22 cellular contexts compared by ENCODE assay signal in the genomic region with DNA sequence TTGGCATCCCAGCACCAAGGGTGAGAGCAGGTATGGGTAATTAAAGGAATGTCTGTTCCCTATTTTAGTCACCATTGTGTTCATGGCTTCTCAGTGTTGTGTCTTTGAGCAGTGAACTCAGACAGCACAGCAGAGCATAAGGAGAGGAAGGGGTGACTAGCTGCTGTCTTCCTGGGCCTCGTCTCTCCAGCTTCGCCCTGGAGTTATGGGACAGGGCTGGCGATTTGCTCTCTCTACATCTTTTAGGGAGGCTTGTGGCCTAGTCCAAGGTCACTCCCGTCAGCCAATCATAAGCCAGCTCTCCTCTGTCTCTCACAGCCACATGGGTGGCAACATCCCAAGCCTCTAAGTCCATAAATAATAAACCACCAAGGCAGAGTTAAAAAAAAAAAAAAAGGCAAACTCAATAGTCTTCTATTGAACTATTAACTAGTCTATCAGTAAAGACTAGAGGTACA. TPM values are rescaled to one million over a fixed set of nuclear protein-coding genes. Genes with fewer than 3 reads are reported as not detected.
"Had no signal": no experiment of that assay in that cellular context is flagged by ENCODE, and none has a peak within 500 bp of the region (broad histone marks: within the 10 kb centered on the region; RNA-seq: fewer than 3 reads in every experiment).

No MANE protein-coding gene starts in this region.

- H3K36me3 ChIP-seq: cardiac muscle cell had no signal

- H3K27ac Mint-ChIP-seq: activated CD8-positive, alpha-beta T cell treated with anti-CD3 and anti-CD28 coated beads for 36 hours; activated naive CD8-positive, alpha-beta T cell treated with anti-CD3 and anti-CD28 coated beads for 36 hours; activated T-cell treated with anti-CD3 and anti-CD28 coated beads, Interleukin-2, amount 50 U/mL, for 72 hours; mesothelial cell of epicardium; naive thymus-derived CD4-positive, alpha-beta T cell; stimulated activated memory B cell treated with anti-CD40 and anti-IgM and Interleukin-4, amounts not matched to agents 10 μg/mL and 1 μg/mL and 100 μg/mL, for 72 hours had no signal

- H3K9me3 Mint-ChIP-seq: activated CD8-positive, alpha-beta T cell treated with anti-CD3 and anti-CD28 coated beads for 36 hours; activated naive CD8-positive, alpha-beta T cell treated with anti-CD3 and anti-CD28 coated beads for 36 hours; activated T-cell treated with anti-CD3 and anti-CD28 coated beads, Interleukin-2, amount 50 U/mL, for 72 hours; naive thymus-derived CD4-positive, alpha-beta T cell; stimulated activated memory B cell treated with anti-CD40 and anti-IgM and Interleukin-4, amounts not matched to agents 10 μg/mL and 1 μg/mL and 100 μg/mL, for 72 hours had no signal

- H3K4me3 ChIP-seq: cardiac muscle cell had no signal

- ATAC-seq: activated CD8-positive, alpha-beta T cell treated with anti-CD3 and anti-CD28 coated beads for 36 hours; activated T-cell treated with anti-CD3 and anti-CD28 coated beads, Interleukin-2, amount 50 U/mL, for 72 hours; naive thymus-derived CD4-positive, alpha-beta T cell; stimulated activated memory B cell treated with anti-CD40 and anti-IgM and Interleukin-4, amounts not matched to agents 10 μg/mL and 1 μg/mL and 100 μg/mL, for 72 hours had no signal

- FAIRE-seq: colon, urothelium cell line had no signal

- H3K4me3 Mint-ChIP-seq: activated CD8-positive, alpha-beta T cell treated with anti-CD3 and anti-CD28 coated beads for 36 hours; activated naive CD8-positive, alpha-beta T cell treated with anti-CD3 and anti-CD28 coated beads for 36 hours; activated T-cell treated with anti-CD3 and anti-CD28 coated beads, Interleukin-2, amount 50 U/mL, for 72 hours; mesothelial cell of epicardium; naive thymus-derived CD4-positive, alpha-beta T cell; stimulated activated memory B cell treated with anti-CD40 and anti-IgM and Interleukin-4, amounts not matched to agents 10 μg/mL and 1 μg/mL and 100 μg/mL, for 72 hours had no signal

- H3K36me3 Mint-ChIP-seq: activated naive CD8-positive, alpha-beta T cell treated with anti-CD3 and anti-CD28 coated beads for 36 hours; naive thymus-derived CD4-positive, alpha-beta T cell; stimulated activated memory B cell treated with anti-CD40 and anti-IgM and Interleukin-4, amounts not matched to agents 10 μg/mL and 1 μg/mL and 100 μg/mL, for 72 hours had no signal

- H3K4me1 Mint-ChIP-seq: activated naive CD8-positive, alpha-beta T cell treated with anti-CD3 and anti-CD28 coated beads for 36 hours; mesothelial cell of epicardium; stimulated activated memory B cell treated with anti-CD40 and anti-IgM and Interleukin-4, amounts not matched to agents 10 μg/mL and 1 μg/mL and 100 μg/mL, for 72 hours had no signal

- DNase-seq: activated CD4-positive, alpha-beta T cell treated with anti-CD3 and anti-CD28 coated beads for 4 hours; activated CD8-positive, alpha-beta memory T cell treated with anti-CD3 and anti-CD28 coated beads, Interleukin-2, amount 50 U/mL, for 4 hours; activated CD8-positive, alpha-beta T cell treated with anti-CD3 and anti-CD28 coated beads for 36 hours; activated gamma-delta T cell treated with Interleukin-2 at 50 U/mL for 16 hours; activated naive CD8-positive, alpha-beta T cell treated with anti-CD3 and anti-CD28 coated beads for 36 hours; activated T-cell treated with anti-CD3 and anti-CD28 coated beads, Interleukin-2, amount 50 U/mL, for 72 hours; anterior cingulate cortex; effector CD4-positive, alpha-beta T cell; hippocampal formation; naive thymus-derived CD4-positive, alpha-beta T cell; retina; stimulated activated CD4-positive, alpha-beta T cell treated with anti-CD3 and anti-CD28 coated beads, Interleukin-1b, Interleukin-23, amount 100 ng/mL, for 48 hours; T-helper 9 cell; WERI-Rb-1 had no signal

- H3K27ac ChIP-seq: cardiac muscle cell, WERI-Rb-1 had no signal

- H3K27me3 ChIP-seq: cardiac muscle cell had no signal

RNA-seq across cellular contexts. Expression of gene CST9, which starts 24.7 kb away (rescaled TPM):
- total RNA-seq: activated CD8-positive, alpha-beta T cell treated with anti-CD3 and anti-CD28 coated beads for 36 hours; activated naive CD8-positive, alpha-beta T cell treated with anti-CD3 and anti-CD28 coated beads for 36 hours; activated T-cell treated with anti-CD3 and anti-CD28 coated beads, Interleukin-2, amount 50 U/mL, for 72 hours; cardiac muscle cell; kidney epithelial cell; lower leg skin; mesothelial cell of epicardium; naive thymus-derived CD4-positive, alpha-beta T cell; temporal lobe had no signal
- polyA plus RNA-seq: cardiac muscle cell; naive thymus-derived CD4-positive, alpha-beta T cell had no signal

RNA-seq across cellular contexts. Expression of gene CST4, which starts 58.4 kb away (rescaled TPM):
- total RNA-seq: activated CD8-positive, alpha-beta T cell treated with anti-CD3 and anti-CD28 coated beads for 36 hours; activated naive CD8-positive, alpha-beta T cell treated with anti-CD3 and anti-CD28 coated beads for 36 hours; activated T-cell treated with anti-CD3 and anti-CD28 coated beads, Interleukin-2, amount 50 U/mL, for 72 hours; cardiac muscle cell; kidney epithelial cell; lower leg skin; mesothelial cell of epicardium; naive thymus-derived CD4-positive, alpha-beta T cell; temporal lobe had no signal
- polyA plus RNA-seq: cardiac muscle cell; naive thymus-derived CD4-positive, alpha-beta T cell had no signal
